ENCODE assay signal across 1 cellular context in the genomic region with DNA sequence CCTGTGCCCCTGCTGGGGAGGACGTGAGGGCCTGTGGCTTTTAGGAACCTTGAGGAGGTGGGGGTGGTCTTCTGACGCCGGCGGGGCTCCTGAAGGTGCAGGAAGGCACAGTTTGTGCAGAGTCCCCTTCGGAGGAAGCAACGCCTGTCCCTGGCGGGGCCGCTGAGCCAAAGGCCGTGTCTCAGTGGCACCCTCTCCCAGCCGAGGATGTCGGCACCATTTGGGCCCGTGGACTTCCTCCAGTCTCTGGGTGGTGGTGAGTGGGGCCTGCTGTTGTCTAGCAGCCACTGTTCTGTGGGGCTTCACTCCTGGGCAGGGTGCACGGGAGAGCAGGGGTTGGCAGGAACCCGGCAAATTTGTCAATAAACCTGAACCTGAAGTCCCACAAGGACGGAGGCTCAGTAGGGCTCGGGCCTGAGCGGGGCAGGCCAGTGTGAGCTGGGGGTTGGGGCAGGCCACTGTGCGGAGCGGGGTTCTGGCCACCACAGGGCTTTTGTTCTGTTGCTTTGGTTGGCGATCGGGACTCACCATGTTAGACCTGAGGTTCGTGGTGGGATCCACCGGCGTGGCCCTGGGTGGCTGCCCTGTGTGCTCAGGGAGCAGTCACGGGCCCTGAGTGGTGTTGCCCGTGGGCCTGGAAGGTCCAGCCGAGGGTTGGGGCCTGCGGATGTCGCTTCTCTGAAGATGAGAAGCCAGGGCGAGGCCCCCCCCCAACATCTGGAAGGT.
TF ChIP-seq lines count a peak whose summit lies in the region.

No MANE protein-coding gene starts in this region.

TF ChIP-seq in GM23338, 12 proteins besides CTCF, POLR2A, EP300 and RAD21 (continued from another document):
- TF ChIP-seq, protein P1, sequence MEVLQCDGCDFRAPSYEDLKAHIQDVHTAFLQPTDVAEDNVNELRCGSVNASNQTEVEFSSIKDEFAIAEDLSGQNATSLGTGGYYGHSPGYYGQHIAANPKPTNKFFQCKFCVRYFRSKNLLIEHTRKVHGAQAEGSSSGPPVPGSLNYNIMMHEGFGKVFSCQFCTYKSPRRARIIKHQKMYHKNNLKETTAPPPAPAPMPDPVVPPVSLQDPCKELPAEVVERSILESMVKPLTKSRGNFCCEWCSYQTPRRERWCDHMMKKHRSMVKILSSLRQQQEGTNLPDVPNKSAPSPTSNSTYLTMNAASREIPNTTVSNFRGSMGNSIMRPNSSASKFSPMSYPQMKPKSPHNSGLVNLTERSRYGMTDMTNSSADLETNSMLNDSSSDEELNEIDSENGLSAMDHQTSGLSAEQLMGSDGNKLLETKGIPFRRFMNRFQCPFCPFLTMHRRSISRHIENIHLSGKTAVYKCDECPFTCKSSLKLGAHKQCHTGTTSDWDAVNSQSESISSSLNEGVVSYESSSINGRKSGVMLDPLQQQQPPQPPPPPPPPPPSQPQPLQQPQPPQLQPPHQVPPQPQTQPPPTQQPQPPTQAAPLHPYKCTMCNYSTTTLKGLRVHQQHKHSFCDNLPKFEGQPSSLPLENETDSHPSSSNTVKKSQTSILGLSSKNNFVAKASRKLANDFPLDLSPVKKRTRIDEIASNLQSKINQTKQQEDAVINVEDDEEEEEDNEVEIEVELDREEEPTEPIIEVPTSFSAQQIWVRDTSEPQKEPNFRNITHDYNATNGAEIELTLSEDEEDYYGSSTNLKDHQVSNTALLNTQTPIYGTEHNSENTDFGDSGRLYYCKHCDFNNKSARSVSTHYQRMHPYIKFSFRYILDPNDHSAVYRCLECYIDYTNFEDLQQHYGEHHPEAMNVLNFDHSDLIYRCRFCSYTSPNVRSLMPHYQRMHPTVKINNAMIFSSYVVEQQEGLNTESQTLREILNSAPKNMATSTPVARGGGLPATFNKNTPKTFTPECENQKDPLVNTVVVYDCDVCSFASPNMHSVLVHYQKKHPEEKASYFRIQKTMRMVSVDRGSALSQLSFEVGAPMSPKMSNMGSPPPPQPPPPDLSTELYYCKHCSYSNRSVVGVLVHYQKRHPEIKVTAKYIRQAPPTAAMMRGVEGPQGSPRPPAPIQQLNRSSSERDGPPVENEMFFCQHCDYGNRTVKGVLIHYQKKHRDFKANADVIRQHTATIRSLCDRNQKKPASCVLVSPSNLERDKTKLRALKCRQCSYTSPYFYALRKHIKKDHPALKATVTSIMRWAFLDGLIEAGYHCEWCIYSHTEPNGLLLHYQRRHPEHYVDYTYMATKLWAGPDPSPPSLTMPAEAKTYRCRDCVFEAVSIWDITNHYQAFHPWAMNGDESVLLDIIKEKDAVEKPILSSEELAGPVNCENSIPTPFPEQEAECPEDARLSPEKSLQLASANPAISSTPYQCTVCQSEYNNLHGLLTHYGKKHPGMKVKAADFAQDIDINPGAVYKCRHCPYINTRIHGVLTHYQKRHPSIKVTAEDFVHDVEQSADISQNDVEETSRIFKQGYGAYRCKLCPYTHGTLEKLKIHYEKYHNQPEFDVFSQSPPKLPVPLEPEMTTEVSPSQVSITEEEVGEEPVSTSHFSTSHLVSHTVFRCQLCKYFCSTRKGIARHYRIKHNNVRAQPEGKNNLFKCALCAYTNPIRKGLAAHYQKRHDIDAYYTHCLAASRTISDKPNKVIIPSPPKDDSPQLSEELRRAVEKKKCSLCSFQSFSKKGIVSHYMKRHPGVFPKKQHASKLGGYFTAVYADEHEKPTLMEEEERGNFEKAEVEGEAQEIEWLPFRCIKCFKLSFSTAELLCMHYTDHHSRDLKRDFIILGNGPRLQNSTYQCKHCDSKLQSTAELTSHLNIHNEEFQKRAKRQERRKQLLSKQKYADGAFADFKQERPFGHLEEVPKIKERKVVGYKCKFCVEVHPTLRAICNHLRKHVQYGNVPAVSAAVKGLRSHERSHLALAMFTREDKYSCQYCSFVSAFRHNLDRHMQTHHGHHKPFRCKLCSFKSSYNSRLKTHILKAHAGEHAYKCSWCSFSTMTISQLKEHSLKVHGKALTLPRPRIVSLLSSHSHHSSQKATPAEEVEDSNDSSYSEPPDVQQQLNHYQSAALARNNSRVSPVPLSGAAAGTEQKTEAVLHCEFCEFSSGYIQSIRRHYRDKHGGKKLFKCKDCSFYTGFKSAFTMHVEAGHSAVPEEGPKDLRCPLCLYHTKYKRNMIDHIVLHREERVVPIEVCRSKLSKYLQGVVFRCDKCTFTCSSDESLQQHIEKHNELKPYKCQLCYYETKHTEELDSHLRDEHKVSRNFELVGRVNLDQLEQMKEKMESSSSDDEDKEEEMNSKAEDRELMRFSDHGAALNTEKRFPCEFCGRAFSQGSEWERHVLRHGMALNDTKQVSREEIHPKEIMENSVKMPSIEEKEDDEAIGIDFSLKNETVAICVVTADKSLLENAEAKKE (CRISPR knock-in tag; IDR thresholded peaks at IDR 0.05): no peak
- TF ChIP-seq STAT1 (IDR thresholded peaks at IDR 0.05; ENCODE audit: unreplicated experiment): no peak
- no peak for TF ChIP-seq JUNB (IDR thresholded peaks at IDR 0.05; ENCODE audit: unreplicated experiment)
- TF ChIP-seq ZNF331 (CRISPR knock-in tag; IDR thresholded peaks at IDR 0.05; ENCODE audit: low read depth): no peak
- TF ChIP-seq EZH2 (IDR thresholded peaks at IDR 0.05; ENCODE audit: low read depth, unreplicated experiment): no peak
- TF ChIP-seq POLR2AphosphoS5 (IDR thresholded peaks at IDR 0.05; ENCODE audit: low read depth): no peak
- no peak for TF ChIP-seq CREB1 (CRISPR knock-in tag; IDR thresholded peaks at IDR 0.05; ENCODE audit: low read depth)
- TF ChIP-seq, protein P2, sequence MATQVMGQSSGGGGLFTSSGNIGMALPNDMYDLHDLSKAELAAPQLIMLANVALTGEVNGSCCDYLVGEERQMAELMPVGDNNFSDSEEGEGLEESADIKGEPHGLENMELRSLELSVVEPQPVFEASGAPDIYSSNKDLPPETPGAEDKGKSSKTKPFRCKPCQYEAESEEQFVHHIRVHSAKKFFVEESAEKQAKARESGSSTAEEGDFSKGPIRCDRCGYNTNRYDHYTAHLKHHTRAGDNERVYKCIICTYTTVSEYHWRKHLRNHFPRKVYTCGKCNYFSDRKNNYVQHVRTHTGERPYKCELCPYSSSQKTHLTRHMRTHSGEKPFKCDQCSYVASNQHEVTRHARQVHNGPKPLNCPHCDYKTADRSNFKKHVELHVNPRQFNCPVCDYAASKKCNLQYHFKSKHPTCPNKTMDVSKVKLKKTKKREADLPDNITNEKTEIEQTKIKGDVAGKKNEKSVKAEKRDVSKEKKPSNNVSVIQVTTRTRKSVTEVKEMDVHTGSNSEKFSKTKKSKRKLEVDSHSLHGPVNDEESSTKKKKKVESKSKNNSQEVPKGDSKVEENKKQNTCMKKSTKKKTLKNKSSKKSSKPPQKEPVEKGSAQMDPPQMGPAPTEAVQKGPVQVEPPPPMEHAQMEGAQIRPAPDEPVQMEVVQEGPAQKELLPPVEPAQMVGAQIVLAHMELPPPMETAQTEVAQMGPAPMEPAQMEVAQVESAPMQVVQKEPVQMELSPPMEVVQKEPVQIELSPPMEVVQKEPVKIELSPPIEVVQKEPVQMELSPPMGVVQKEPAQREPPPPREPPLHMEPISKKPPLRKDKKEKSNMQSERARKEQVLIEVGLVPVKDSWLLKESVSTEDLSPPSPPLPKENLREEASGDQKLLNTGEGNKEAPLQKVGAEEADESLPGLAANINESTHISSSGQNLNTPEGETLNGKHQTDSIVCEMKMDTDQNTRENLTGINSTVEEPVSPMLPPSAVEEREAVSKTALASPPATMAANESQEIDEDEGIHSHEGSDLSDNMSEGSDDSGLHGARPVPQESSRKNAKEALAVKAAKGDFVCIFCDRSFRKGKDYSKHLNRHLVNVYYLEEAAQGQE (IDR thresholded peaks at IDR 0.05; ENCODE audit: unreplicated experiment): no peak
TF ChIP-seq in GM23338: peak in this region for 0.
